ENCODE assay signal across 26 cellular contexts in the genomic region with DNA sequence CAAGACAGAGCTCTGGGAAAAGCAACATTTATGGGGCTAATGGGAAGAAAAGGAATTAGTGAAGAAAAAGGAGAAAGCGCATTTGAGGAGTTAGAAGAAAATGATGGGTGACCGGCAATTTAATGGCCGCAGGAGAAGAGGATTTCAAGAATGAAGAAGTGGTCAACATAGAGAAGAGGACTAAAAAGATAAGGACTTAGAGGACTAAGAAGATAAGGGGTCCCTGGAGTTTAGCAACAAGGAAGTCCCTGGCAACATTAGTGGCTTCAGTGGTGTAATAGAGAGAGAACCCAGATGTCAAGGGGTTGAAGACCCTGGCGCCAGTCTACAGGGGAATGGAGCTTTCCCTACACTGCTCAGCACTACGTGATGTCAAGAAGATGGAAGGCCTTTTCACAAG.
"Had no signal": no experiment of that assay in that cellular context is flagged by ENCODE, and none has a peak within 500 bp of the region (broad histone marks: within the 10 kb centered on the region; RNA-seq: fewer than 3 reads in every experiment).

No MANE protein-coding gene starts in this region.

- H3K27me3 ChIP-seq: adrenal gland, breast epithelium, gastroesophageal sphincter, neural progenitor cell, tibial nerve, uterus had no signal

- H3K9me3 Mint-ChIP-seq: activated naive CD4-positive, alpha-beta T cell treated with anti-CD3 and anti-CD28 coated beads, Interleukin-2, amount 50 U/mL, for 72 hours; memory B cell; neural progenitor cell; stimulated activated naive CD8-positive, alpha-beta T cell treated with anti-CD3 and anti-CD28 coated beads, Interleukin-15, Interleukin-2, amounts not matched to agents 100 ng/mL and 50 ng/mL, for 24 hours had no signal

- H3K4me3 ChIP-seq: adrenal gland, breast epithelium, gastroesophageal sphincter, mucosa of descending colon, neural progenitor cell, tibial nerve, uterus had no signal

- FAIRE-seq: astrocyte had no signal

- H2AFZ ChIP-seq: neural progenitor cell had no signal

- H3K4me1 ChIP-seq: adrenal gland, breast epithelium, gastroesophageal sphincter, tibial nerve, uterus had no signal

- H3K27ac ChIP-seq: adrenal gland, breast epithelium, gastroesophageal sphincter, neural progenitor cell, tibial nerve, uterus had no signal

- H3K9me3 ChIP-seq: adrenal gland, breast epithelium, gastroesophageal sphincter, mucosa of descending colon, tibial nerve, uterus had no signal

- DNase-seq: activated CD4-positive, alpha-beta T cell treated with anti-CD3 and anti-CD28 coated beads for 36 hours; activated CD8-positive, alpha-beta memory T cell treated with anti-CD3 and anti-CD28 coated beads, Interleukin-2, amount 50 U/mL, for 4 hours; activated CD8-positive, alpha-beta T cell treated with anti-CD3 and anti-CD28 coated beads, Interleukin-2, amount 10 ng/mL, durations not matched to agents 7 days and 5 days; activated effector memory CD4-positive, alpha-beta T cell treated with anti-CD3 and anti-CD28 coated beads, Interleukin-2, amount 50 U/mL, for 16 hours; activated T-cell treated with anti-CD3 and anti-CD28 coated beads, Interleukin-2, amount 50 U/mL, for 48 hours; adrenal gland; cortex of kidney; effector CD4-positive, alpha-beta T cell; left ventricle myocardium superior; mucosa of descending colon; naive B cell; stimulated activated CD4-positive, alpha-beta T cell treated with anti-CD3 and anti-CD28 coated beads, Interleukin-12 subunit alpha, Interleukin-12 subunit beta, amount 100 ng/mL, for 4 hours; stimulated activated CD4-positive, alpha-beta T cell treated with anti-CD3 and anti-CD28 coated beads, Interleukin-1b, Interleukin-23, amount 100 ng/mL, for 48 hours; stimulated activated CD8-positive, alpha-beta memory T cell treated with anti-CD3 and anti-CD28 coated beads, Interleukin-4, amount 100 ng/mL, for 48 hours; T1000; uterus had no signal

- H3K36me3 Mint-ChIP-seq: memory B cell, naive B cell, neural progenitor cell had no signal

- H3K4me3 Mint-ChIP-seq: activated CD4-positive, alpha-beta T cell treated with anti-CD3 and anti-CD28 coated beads for 36 hours; activated CD8-positive, alpha-beta T cell treated with anti-CD3 and anti-CD28 coated beads, Interleukin-2, amount 10 ng/mL, durations not matched to agents 7 days and 5 days; memory B cell; naive B cell; neural progenitor cell; stimulated activated naive CD8-positive, alpha-beta T cell treated with anti-CD3 and anti-CD28 coated beads, Interleukin-15, Interleukin-2, amounts not matched to agents 100 ng/mL and 50 ng/mL, for 24 hours had no signal

- H3K9ac ChIP-seq: neural progenitor cell had no signal

- H3K4me2 ChIP-seq: neural progenitor cell had no signal

- H3K36me3 ChIP-seq: adrenal gland, breast epithelium, gastroesophageal sphincter, neural progenitor cell, tibial nerve, uterus had no signal

- H3K27ac Mint-ChIP-seq: activated CD4-positive, alpha-beta T cell treated with anti-CD3 and anti-CD28 coated beads for 36 hours; activated CD8-positive, alpha-beta T cell treated with anti-CD3 and anti-CD28 coated beads, Interleukin-2, amount 10 ng/mL, durations not matched to agents 7 days and 5 days; activated naive CD4-positive, alpha-beta T cell treated with anti-CD3 and anti-CD28 coated beads, Interleukin-2, amount 50 U/mL, for 72 hours; memory B cell; neural progenitor cell; progenitor cell of endocrine pancreas; stimulated activated naive CD8-positive, alpha-beta T cell treated with anti-CD3 and anti-CD28 coated beads, Interleukin-15, Interleukin-2, amounts not matched to agents 100 ng/mL and 50 ng/mL, for 24 hours had no signal

- ATAC-seq: activated CD4-positive, alpha-beta T cell treated with anti-CD3 and anti-CD28 coated beads for 36 hours; activated CD8-positive, alpha-beta T cell treated with anti-CD3 and anti-CD28 coated beads, Interleukin-2, amount 10 ng/mL, durations not matched to agents 7 days and 5 days; activated naive CD4-positive, alpha-beta T cell treated with anti-CD3 and anti-CD28 coated beads, Interleukin-2, amount 50 U/mL, for 72 hours; esophagus mucosa; gastroesophageal sphincter; left ventricle myocardium superior; mucosa of descending colon had no signal
